1 cellular context compared by ENCODE assay signal in the genomic region with DNA sequence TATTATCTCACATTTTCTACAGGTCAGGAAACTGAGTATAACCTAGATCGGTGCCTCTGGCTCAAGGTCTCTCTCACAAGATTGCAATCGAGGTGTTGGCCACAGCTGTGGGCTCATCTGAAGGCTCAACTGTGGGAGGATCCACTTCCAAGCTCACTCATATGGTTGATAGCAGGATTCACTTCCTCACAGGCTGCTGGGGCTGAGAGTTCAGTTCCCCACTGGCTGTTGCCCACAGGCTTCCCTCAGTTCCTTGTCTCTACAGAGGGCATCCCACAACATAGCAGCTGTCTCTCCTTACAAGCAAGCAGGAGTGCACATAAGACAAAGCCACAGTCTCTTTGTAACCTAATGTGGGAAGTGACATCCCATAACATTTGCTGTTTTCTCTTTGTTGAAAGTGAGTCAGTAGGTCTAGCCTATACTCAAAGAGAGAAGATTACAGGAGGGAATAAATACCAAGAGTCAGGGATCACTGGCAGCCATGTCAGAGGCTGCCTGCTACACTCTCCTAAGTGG.
TF ChIP-seq lines count a peak whose summit lies in the region.

No MANE protein-coding gene starts in this region.

TF ChIP-seq in K562, 482 proteins besides CTCF, POLR2A, EP300 and RAD21 (continued from another document):
- TF ChIP-seq SPI1 (IDR thresholded peaks at IDR 0.05; ENCODE audit: borderline replicate concordance, low read depth, low read length): 0 out of 2 replicates have a peak, but pooled peaks have one; percentile 12
